15 cellular contexts compared by ENCODE assay signal in the genomic region with DNA sequence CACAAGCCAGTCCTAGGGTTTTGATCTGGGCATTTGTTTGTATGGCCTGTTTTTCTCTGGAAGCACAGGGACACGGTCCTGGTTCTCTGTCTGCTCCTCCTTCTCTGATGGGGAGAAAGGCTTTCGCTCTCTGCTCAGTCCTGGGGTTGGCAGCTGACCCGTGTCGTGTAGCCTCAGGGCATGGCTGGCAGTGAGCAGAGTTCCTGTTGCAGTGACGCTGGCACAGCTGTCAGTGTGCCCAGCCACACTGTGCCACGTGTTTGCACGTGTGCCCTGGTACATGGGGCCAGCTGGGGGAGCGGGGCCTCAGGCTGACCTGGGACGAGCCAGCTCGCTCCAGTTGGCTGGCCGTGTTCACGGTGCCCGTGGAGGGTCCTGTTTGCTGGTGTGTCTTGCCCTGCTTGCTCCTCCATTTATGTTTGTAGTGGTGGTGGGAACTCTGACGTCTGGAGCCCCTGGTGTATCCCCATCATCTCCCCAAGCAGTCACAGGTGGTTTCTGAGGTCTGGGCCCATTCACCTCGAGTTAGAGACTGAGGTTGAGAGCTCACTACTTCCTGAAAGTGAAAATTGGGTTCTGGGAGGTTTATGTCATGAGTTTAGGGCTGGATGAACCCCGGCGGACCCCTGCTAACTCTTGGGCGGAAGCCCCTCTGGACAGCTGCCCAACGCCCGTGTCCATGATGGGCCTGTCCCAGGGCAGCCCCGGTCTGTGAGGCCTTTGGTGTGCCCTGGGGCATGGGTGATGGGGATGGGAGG. TPM values are rescaled to one million over a fixed set of nuclear protein-coding genes. Genes with fewer than 3 reads are reported as not detected.
A peak's percentile ranks its signal among the peaks of the same experiment; 100 is the strongest.
DNase-seq lines count a peak whose midpoint lies in the region; ATAC-seq lines count a peak whose summit lies in the region.
"Had no signal": no experiment of that assay in that cellular context is flagged by ENCODE, and none has a peak within 500 bp of the region (broad histone marks: within the 10 kb centered on the region; RNA-seq: fewer than 3 reads in every experiment).

No MANE protein-coding gene starts in this region.

- H3K4me1 Mint-ChIP-seq in activated naive CD4-positive, alpha-beta T cell treated with anti-CD3 and anti-CD28 coated beads, Interleukin-2, amount 10 ng/mL, durations not matched to agents 7 days and 5 days: peaks cover 2% of the 10 kb centered on the region
- H3K4me1 Mint-ChIP-seq in stimulated activated naive B cell treated with anti-CD40 and anti-IgM and Interleukin-4, amounts not matched to agents 10 μg/mL and 1 μg/mL and 100 μg/mL, for 72 hours: peaks cover 13 to 17% of the 10 kb centered on the region in 2 donors

- intact Hi-C loops in left cardiac atrium (cut with DNase I): no loop called here

- peaks cover 0 to 6% of the 10 kb centered on the region in 2 donors for H3K36me3 Mint-ChIP-seq in activated naive CD4-positive, alpha-beta T cell treated with anti-CD3 and anti-CD28 coated beads, Interleukin-2, amount 50 U/mL, for 72 hours
- H3K36me3 Mint-ChIP-seq in activated naive CD4-positive, alpha-beta T cell treated with anti-CD3 and anti-CD28 coated beads, Interleukin-2, amount 10 ng/mL, durations not matched to agents 7 days and 5 days: peaks cover 20% of the 10 kb centered on the region
- H3K36me3 Mint-ChIP-seq in stimulated activated naive B cell treated with anti-CD40 and anti-IgM and Interleukin-4, amounts not matched to agents 10 μg/mL and 1 μg/mL and 100 μg/mL, for 72 hours: peaks cover 27 to 49% of the 10 kb centered on the region in 2 donors

- CTCF ChIA-PET in activated naive CD4-positive, alpha-beta T cell treated with anti-CD3 and anti-CD28 coated beads, Interleukin-2, amount 10 ng/mL, durations not matched to agents 7 days and 5 days (lab: Charles Lee): interaction anchor here (0.6 to 0.7 kb wide), 2 partner anchors 9 to 79 kb away, joined by 3 read pairs; no protein-coding TSS in a partner anchor

- ATAC-seq in activated naive CD4-positive, alpha-beta T cell treated with anti-CD3 and anti-CD28 coated beads, Interleukin-2, amount 50 U/mL, for 72 hours: peak in 1 of 2 donors; percentile 67
- ATAC-seq in left cardiac atrium: peak; percentile 59 to 89
- ATAC-seq in stimulated activated naive B cell treated with anti-CD40 and anti-IgM and Interleukin-4, amounts not matched to agents 10 μg/mL and 1 μg/mL and 100 μg/mL, for 72 hours (replicated peaks): peak; percentile 16 to 27
- ATAC-seq in HG02885 (IDR thresholded peaks at IDR 0.05; ENCODE audit: poor library complexity, unreplicated experiment): no peak
- ATAC-seq: A549, left lung, T-helper 17 cell had no signal

- no peak overlapping the region for H3K4me3 Mint-ChIP-seq in activated naive CD4-positive, alpha-beta T cell treated with anti-CD3 and anti-CD28 coated beads, Interleukin-2, amount 10 ng/mL, durations not matched to agents 7 days and 5 days
- no peak overlapping the region for H3K4me3 Mint-ChIP-seq in stimulated activated naive B cell treated with anti-CD40 and anti-IgM and Interleukin-4, amounts not matched to agents 10 μg/mL and 1 μg/mL and 100 μg/mL, for 72 hours
- H3K4me3 Mint-ChIP-seq: T-helper 17 cell, type B pancreatic cell had no signal

- no peak for DNase-seq in activated naive CD4-positive, alpha-beta T cell treated with anti-CD3 and anti-CD28 coated beads, Interleukin-2, amount 50 U/mL, for 72 hours (ENCODE audit: low spot score in 2 of 2)
- DNase-seq in activated naive CD4-positive, alpha-beta T cell treated with anti-CD3 and anti-CD28 coated beads, Interleukin-2, amount 10 ng/mL, durations not matched to agents 7 days and 5 days: no peak
- peak; percentile 56 for DNase-seq in left cardiac atrium
- no peak for DNase-seq in stimulated activated naive B cell treated with anti-CD40 and anti-IgM and Interleukin-4, amounts not matched to agents 10 μg/mL and 1 μg/mL and 100 μg/mL, for 72 hours
- DNase-seq in activated CD4-positive, alpha-beta T cell treated with anti-CD3 and anti-CD28 coated beads for 48 hours: no peak
- DNase-seq: activated CD4-positive, alpha-beta T cell treated with anti-CD3 and anti-CD28 coated beads for 4 hours; IMR-90; NCI-H146; NCI-H524 treated with DMSO at 0.1 percent for 48 hours; T-helper 17 cell had no signal

- peak overlapping the region; percentile 32 to 84 for H3K27ac Mint-ChIP-seq in activated naive CD4-positive, alpha-beta T cell treated with anti-CD3 and anti-CD28 coated beads, Interleukin-2, amount 50 U/mL, for 72 hours
- no peak overlapping the region for H3K27ac Mint-ChIP-seq in activated naive CD4-positive, alpha-beta T cell treated with anti-CD3 and anti-CD28 coated beads, Interleukin-2, amount 10 ng/mL, durations not matched to agents 7 days and 5 days
- no peak overlapping the region for H3K27ac Mint-ChIP-seq in stimulated activated naive B cell treated with anti-CD40 and anti-IgM and Interleukin-4, amounts not matched to agents 10 μg/mL and 1 μg/mL and 100 μg/mL, for 72 hours
- H3K27ac Mint-ChIP-seq: type B pancreatic cell had no signal

- no peaks in the 10 kb centered on the region for H3K27me3 Mint-ChIP-seq in activated naive CD4-positive, alpha-beta T cell treated with anti-CD3 and anti-CD28 coated beads, Interleukin-2, amount 10 ng/mL, durations not matched to agents 7 days and 5 days
- H3K27me3 Mint-ChIP-seq in stimulated activated naive B cell treated with anti-CD40 and anti-IgM and Interleukin-4, amounts not matched to agents 10 μg/mL and 1 μg/mL and 100 μg/mL, for 72 hours: no peaks in the 10 kb centered on the region
- H3K27me3 Mint-ChIP-seq: T-helper 17 cell, type B pancreatic cell had no signal

- H3K9me3 Mint-ChIP-seq in activated naive CD4-positive, alpha-beta T cell treated with anti-CD3 and anti-CD28 coated beads, Interleukin-2, amount 50 U/mL, for 72 hours: no peaks in the 10 kb centered on the region
- H3K9me3 Mint-ChIP-seq in activated naive CD4-positive, alpha-beta T cell treated with anti-CD3 and anti-CD28 coated beads, Interleukin-2, amount 10 ng/mL, durations not matched to agents 7 days and 5 days: no peaks in the 10 kb centered on the region
- H3K9me3 Mint-ChIP-seq in stimulated activated naive B cell treated with anti-CD40 and anti-IgM and Interleukin-4, amounts not matched to agents 10 μg/mL and 1 μg/mL and 100 μg/mL, for 72 hours: no peaks in the 10 kb centered on the region
- H3K9me3 Mint-ChIP-seq: type B pancreatic cell had no signal

RNA-seq across cellular contexts. Expression of a gene that starts 10.2 kb away (rescaled TPM):
- 10 to 100 TPM; 30.7 to 41.9 TPM for total RNA-seq in activated naive CD4-positive, alpha-beta T cell treated with anti-CD3 and anti-CD28 coated beads, Interleukin-2, amount 50 U/mL, for 72 hours
- 10 to 100 TPM; 41.9 to 53.4 TPM for total RNA-seq in left cardiac atrium

RNA-seq across cellular contexts. Expression of a gene that starts 19.6 kb away (rescaled TPM):
- total RNA-seq in activated naive CD4-positive, alpha-beta T cell treated with anti-CD3 and anti-CD28 coated beads, Interleukin-2, amount 50 U/mL, for 72 hours: 10 to 100 TPM; 31.3 to 62.1 TPM
- total RNA-seq in left cardiac atrium: 10 to 100 TPM; 67.5 to 68.7 TPM

RNA-seq across cellular contexts. Expression of a gene that starts 23.4 kb away (rescaled TPM):
- total RNA-seq in activated naive CD4-positive, alpha-beta T cell treated with anti-CD3 and anti-CD28 coated beads, Interleukin-2, amount 50 U/mL, for 72 hours: not detected
- not detected for total RNA-seq in left cardiac atrium
- total RNA-seq: IMR-90, Peyer's patch, T-helper 17 cell had no signal

RNA-seq across cellular contexts. Expression of a gene that starts 53.6 kb away (rescaled TPM):
- total RNA-seq in activated naive CD4-positive, alpha-beta T cell treated with anti-CD3 and anti-CD28 coated beads, Interleukin-2, amount 50 U/mL, for 72 hours: 1 to 10 TPM in 1 of 2 donors, under 1 TPM in 1; 0.39 to 1.2 TPM
- total RNA-seq in left cardiac atrium: 10 to 100 TPM; 12.7 to 17.0 TPM

Comparison
In these comparisons a context has a peak if more than half of its experiments do, and no peak if none do; other contexts are left out.
1. H3K27ac Mint-ChIP-seq: peak in activated naive CD4-positive, alpha-beta T cell treated with anti-CD3 and anti-CD28 coated beads, Interleukin-2, amount 50 U/mL, for 72 hours (2 of 2); none in activated naive CD4-positive, alpha-beta T cell treated with anti-CD3 and anti-CD28 coated beads, Interleukin-2, amount 10 ng/mL, durations not matched to agents 7 days and 5 days (single experiment) and stimulated activated naive B cell treated with anti-CD40 and anti-IgM and Interleukin-4, amounts not matched to agents 10 μg/mL and 1 μg/mL and 100 μg/mL, for 72 hours (single experiment).